Comparison of ENCODE assay signal across 31 cellular contexts in genomic region chr18:21255211-21255610, GRCh38. TPM values are rescaled to one million over a fixed set of nuclear protein-coding genes. Genes with fewer than 3 reads are reported as not detected.
"Had no signal": no experiment of that assay in that cellular context is flagged by ENCODE, and none has a peak within 500 bp of the region (broad histone marks: within the 10 kb centered on the region; RNA-seq: fewer than 3 reads in every experiment).

No MANE protein-coding gene starts in this region.

- H3K27me3 Mint-ChIP-seq: activated CD4-positive, alpha-beta memory T cell treated with anti-CD3 and anti-CD28 coated beads, Interleukin-2, amount 10 ng/mL, durations not matched to agents 7 days and 5 days had no signal

- DNase-seq: activated CD4-positive, alpha-beta memory T cell treated with anti-CD3 and anti-CD28 coated beads, Interleukin-2, amount 10 ng/mL, durations not matched to agents 7 days and 5 days; activated CD4-positive, alpha-beta T cell treated with anti-CD3 and anti-CD28 coated beads for 36 hours; activated CD4-positive, alpha-beta T cell treated with anti-CD3 and anti-CD28 coated beads, Interleukin-2, amount 10 ng/mL, durations not matched to agents 24 days and 14 days; activated CD4-positive, CD25-positive, alpha-beta regulatory T cell; activated CD4-positive, CD25-positive, alpha-beta regulatory T cell treated with anti-CD3 and anti-CD28 coated beads, Interleukin-2, amount 50 U/mL, for 72 hours; activated CD8-positive, alpha-beta memory T cell treated with anti-CD3 and anti-CD28 coated beads, Interleukin-2, amount 50 U/mL, for 48 hours; activated gamma-delta T cell; activated naive CD4-positive, alpha-beta T cell; activated naive CD4-positive, alpha-beta T cell treated with anti-CD3 and anti-CD28 coated beads, Interleukin-2, amount 10 ng/mL, durations not matched to agents 7 days and 5 days; activated naive CD8-positive, alpha-beta T cell treated with anti-CD3 and anti-CD28 coated beads, Interleukin-2, amount 10 ng/mL, durations not matched to agents 7 days and 5 days; activated T-cell treated with anti-CD3 and anti-CD28 coated beads for 4 hours; activated T-cell treated with anti-CD3 and anti-CD28 coated beads, Interleukin-2, amount 50 U/mL, for 24 hours; activated T-cell treated with anti-CD3 and anti-CD28 coated beads, Interleukin-2, amount 50 U/mL, for 72 hours; brain microvascular endothelial cell; effector CD4-positive, alpha-beta T cell; erythroblast; foreskin keratinocyte; gastrocnemius medialis; glutamatergic neuron; heart left ventricle; SW 1271; T-helper 1 cell; T-helper 17 cell; T1000 had no signal

- H3K4me3 Mint-ChIP-seq: activated CD4-positive, alpha-beta memory T cell treated with anti-CD3 and anti-CD28 coated beads, Interleukin-2, amount 10 ng/mL, durations not matched to agents 7 days and 5 days; activated CD4-positive, alpha-beta T cell treated with anti-CD3 and anti-CD28 coated beads for 36 hours; activated CD4-positive, alpha-beta T cell treated with anti-CD3 and anti-CD28 coated beads, Interleukin-2, amount 10 ng/mL, durations not matched to agents 24 days and 14 days; activated naive CD4-positive, alpha-beta T cell treated with anti-CD3 and anti-CD28 coated beads, Interleukin-2, amount 10 ng/mL, durations not matched to agents 7 days and 5 days; activated naive CD8-positive, alpha-beta T cell treated with anti-CD3 and anti-CD28 coated beads, Interleukin-2, amount 10 ng/mL, durations not matched to agents 7 days and 5 days; activated T-cell treated with anti-CD3 and anti-CD28 coated beads, Interleukin-2, amount 50 U/mL, for 24 hours; activated T-cell treated with anti-CD3 and anti-CD28 coated beads, Interleukin-2, amount 50 U/mL, for 72 hours; central memory CD8-positive, alpha-beta T cell; dendritic cell treated with granulocyte-macrophage colony-stimulating factor and Interleukin-4, amounts not matched to agents 40 ng/mL and 50 ng/mL, for 4 days; T-helper 17 cell; T-helper 2 cell treated with Interferon-gamma antibody and Interleukin-4, amounts not matched to agents 5 μg/mL and 100 μg/mL, for 36 hours had no signal

- H3K27ac Mint-ChIP-seq: activated CD4-positive, alpha-beta memory T cell treated with anti-CD3 and anti-CD28 coated beads, Interleukin-2, amount 10 ng/mL, durations not matched to agents 7 days and 5 days; activated CD4-positive, alpha-beta T cell treated with anti-CD3 and anti-CD28 coated beads for 36 hours; activated CD4-positive, alpha-beta T cell treated with anti-CD3 and anti-CD28 coated beads, Interleukin-2, amount 10 ng/mL, durations not matched to agents 24 days and 14 days; activated naive CD4-positive, alpha-beta T cell treated with anti-CD3 and anti-CD28 coated beads, Interleukin-2, amount 10 ng/mL, durations not matched to agents 7 days and 5 days; activated naive CD4-positive, alpha-beta T cell treated with anti-CD3 and anti-CD28 coated beads, Interleukin-2, amount 50 U/mL, for 72 hours; activated naive CD8-positive, alpha-beta T cell treated with anti-CD3 and anti-CD28 coated beads, Interleukin-2, amount 10 ng/mL, durations not matched to agents 7 days and 5 days; activated T-cell treated with anti-CD3 and anti-CD28 coated beads, Interleukin-2, amount 50 U/mL, for 24 hours; activated T-cell treated with anti-CD3 and anti-CD28 coated beads, Interleukin-2, amount 50 U/mL, for 72 hours; dendritic cell treated with granulocyte-macrophage colony-stimulating factor and Interleukin-4, amounts not matched to agents 40 ng/mL and 50 ng/mL, for 4 days; T-helper 17 cell; T-helper 2 cell treated with Interferon-gamma antibody and Interleukin-4, amounts not matched to agents 5 μg/mL and 100 μg/mL, for 36 hours had no signal

- H3K4me3 ChIP-seq: ascending aorta, coronary artery, esophagus muscularis mucosa, gastrocnemius medialis, heart left ventricle had no signal

- H3K9me3 ChIP-seq: ascending aorta, esophagus muscularis mucosa, gastrocnemius medialis, heart left ventricle had no signal

- H3K9me3 Mint-ChIP-seq: activated CD4-positive, alpha-beta memory T cell treated with anti-CD3 and anti-CD28 coated beads, Interleukin-2, amount 10 ng/mL, durations not matched to agents 7 days and 5 days; activated CD4-positive, alpha-beta T cell treated with anti-CD3 and anti-CD28 coated beads, Interleukin-2, amount 10 ng/mL, durations not matched to agents 24 days and 14 days; activated naive CD4-positive, alpha-beta T cell treated with anti-CD3 and anti-CD28 coated beads, Interleukin-2, amount 10 ng/mL, durations not matched to agents 7 days and 5 days; activated naive CD4-positive, alpha-beta T cell treated with anti-CD3 and anti-CD28 coated beads, Interleukin-2, amount 50 U/mL, for 72 hours; activated naive CD8-positive, alpha-beta T cell treated with anti-CD3 and anti-CD28 coated beads, Interleukin-2, amount 10 ng/mL, durations not matched to agents 7 days and 5 days; activated T-cell treated with anti-CD3 and anti-CD28 coated beads, Interleukin-2, amount 50 U/mL, for 24 hours; activated T-cell treated with anti-CD3 and anti-CD28 coated beads, Interleukin-2, amount 50 U/mL, for 72 hours; central memory CD8-positive, alpha-beta T cell; dendritic cell treated with granulocyte-macrophage colony-stimulating factor and Interleukin-4, amounts not matched to agents 40 ng/mL and 50 ng/mL, for 4 days; T-helper 2 cell treated with Interferon-gamma antibody and Interleukin-4, amounts not matched to agents 5 μg/mL and 100 μg/mL, for 36 hours had no signal

- ATAC-seq: activated CD4-positive, alpha-beta T cell treated with anti-CD3 and anti-CD28 coated beads for 36 hours; activated naive CD4-positive, alpha-beta T cell treated with anti-CD3 and anti-CD28 coated beads, Interleukin-2, amount 50 U/mL, for 72 hours; activated T-cell treated with anti-CD3 and anti-CD28 coated beads, Interleukin-2, amount 50 U/mL, for 72 hours; foreskin keratinocyte; gastrocnemius medialis; heart left ventricle; T-helper 17 cell had no signal

- H3K36me3 ChIP-seq: ascending aorta, brain microvascular endothelial cell, esophagus muscularis mucosa, gastrocnemius medialis, heart left ventricle had no signal

- H3K4me1 ChIP-seq: ascending aorta, esophagus muscularis mucosa, gastrocnemius medialis had no signal

- H3K27me3 ChIP-seq: ascending aorta, esophagus muscularis mucosa, foreskin keratinocyte, gastrocnemius medialis, heart left ventricle had no signal

- H3K36me3 Mint-ChIP-seq: activated naive CD4-positive, alpha-beta T cell treated with anti-CD3 and anti-CD28 coated beads, Interleukin-2, amount 10 ng/mL, durations not matched to agents 7 days and 5 days; activated naive CD4-positive, alpha-beta T cell treated with anti-CD3 and anti-CD28 coated beads, Interleukin-2, amount 50 U/mL, for 72 hours; activated naive CD8-positive, alpha-beta T cell treated with anti-CD3 and anti-CD28 coated beads, Interleukin-2, amount 10 ng/mL, durations not matched to agents 7 days and 5 days had no signal

- H3K27ac ChIP-seq: ascending aorta, brain microvascular endothelial cell, coronary artery, esophagus muscularis mucosa, foreskin keratinocyte, gastrocnemius medialis, heart left ventricle had no signal

- H3K4me1 Mint-ChIP-seq: activated CD4-positive, alpha-beta memory T cell treated with anti-CD3 and anti-CD28 coated beads, Interleukin-2, amount 10 ng/mL, durations not matched to agents 7 days and 5 days; activated CD4-positive, alpha-beta T cell treated with anti-CD3 and anti-CD28 coated beads for 36 hours; activated CD4-positive, alpha-beta T cell treated with anti-CD3 and anti-CD28 coated beads, Interleukin-2, amount 10 ng/mL, durations not matched to agents 24 days and 14 days; activated naive CD4-positive, alpha-beta T cell treated with anti-CD3 and anti-CD28 coated beads, Interleukin-2, amount 10 ng/mL, durations not matched to agents 7 days and 5 days; activated naive CD8-positive, alpha-beta T cell treated with anti-CD3 and anti-CD28 coated beads, Interleukin-2, amount 10 ng/mL, durations not matched to agents 7 days and 5 days; central memory CD8-positive, alpha-beta T cell; T-helper 17 cell had no signal

RNA-seq across cellular contexts. Expression of gene GREB1L, which starts 13.2 kb away (rescaled TPM):
- total RNA-seq: activated CD4-positive, alpha-beta memory T cell treated with anti-CD3 and anti-CD28 coated beads, Interleukin-2, amount 10 ng/mL, durations not matched to agents 7 days and 5 days; activated CD4-positive, alpha-beta T cell treated with anti-CD3 and anti-CD28 coated beads for 36 hours; activated CD4-positive, alpha-beta T cell treated with anti-CD3 and anti-CD28 coated beads, Interleukin-2, amount 10 ng/mL, durations not matched to agents 24 days and 14 days; activated naive CD4-positive, alpha-beta T cell treated with anti-CD3 and anti-CD28 coated beads, Interleukin-2, amount 50 U/mL, for 72 hours; activated naive CD8-positive, alpha-beta T cell treated with anti-CD3 and anti-CD28 coated beads, Interleukin-2, amount 10 ng/mL, durations not matched to agents 7 days and 5 days; activated T-cell treated with anti-CD3 and anti-CD28 coated beads, Interleukin-2, amount 50 U/mL, for 72 hours; T-helper 17 cell had no signal
